ENCODE assay signal across 8 cellular contexts in the genomic region with DNA sequence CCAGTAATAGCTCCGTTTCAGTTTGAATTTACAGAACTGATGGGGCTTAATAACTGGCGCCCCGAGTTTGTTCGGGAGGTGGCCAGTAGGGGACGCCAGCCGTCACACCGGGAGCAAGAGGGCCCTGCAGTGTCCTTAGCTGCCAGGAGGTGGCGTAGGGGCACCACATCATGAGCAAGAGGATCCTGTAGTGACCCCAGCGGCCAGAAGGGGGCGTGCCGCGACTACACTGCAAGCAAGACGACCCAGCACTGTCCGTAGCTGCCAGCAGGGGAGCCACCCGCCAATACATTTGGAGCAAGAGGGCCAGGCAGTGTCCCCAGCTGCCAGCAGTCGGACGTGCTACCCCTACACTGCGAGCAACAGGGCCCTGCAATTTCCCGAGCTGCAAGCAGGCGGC.
DNase-seq lines count a peak whose midpoint lies in the region; ATAC-seq, FAIRE-seq and TF ChIP-seq lines count a peak whose summit lies in the region.

No MANE protein-coding gene starts in this region.

- intact Hi-C loops in HepG2 (cut with micrococcal nuclease; ENCODE audit: unreplicated experiment), result no loop called here

- H3K9ac ChIP-seq in HepG2 (ENCODE audit: insufficient read depth, low read depth, low read length), result no peak overlapping the region

- CTCF ChIA-PET in HepG2 (lab: Yijun Ruan, JAX; ENCODE audit: low intra/inter-chr PET ratio, low total read pairs), result no interaction called here

- no peaks in the 10 kb centered on the region for H3K4me1 ChIP-seq in HepG2 (ENCODE audit: insufficient read depth, low read length)

- no peak for TF ChIP-seq POLR2A in HepG2 (IDR thresholded peaks at IDR 0.05; ENCODE audit: insufficient read depth in 1 of 2, low read depth in 2 of 2, low read length in 2 of 2)

- TF ChIP-seq CTCF in HepG2 (CRISPR knock-in tag; IDR thresholded peaks at IDR 0.05), result peak; percentile 82

- BruUV-seq in HepG2 (replicated peaks; lab: Mats Ljungman, UMichigan), result no TSS peak

- ATAC-seq in HepG2, result peak; percentile 81
- ATAC-seq in stimulated activated naive CD8-positive, alpha-beta T cell treated with anti-CD3 and anti-CD28 coated beads, Interleukin-15, Interleukin-2, amounts not matched to agents 100 U/mL and 50 U/mL, for 24 hours, result peak; percentile 52
- no peak for ATAC-seq in GM18870 (IDR thresholded peaks at IDR 0.05; ENCODE audit: unreplicated experiment)
- ATAC-seq in GM19035 (IDR thresholded peaks at IDR 0.05; ENCODE audit: unreplicated experiment), result no peak
- ATAC-seq in GM18907 (IDR thresholded peaks at IDR 0.05; ENCODE audit: unreplicated experiment), result no peak

- no peak; the same call in 1 of the 2 replicates for TF ChIP-seq RAD21 in HepG2 (CRISPR knock-in tag; IDR thresholded peaks at IDR 0.05)

- H3K79me2 ChIP-seq in HepG2 (ENCODE audit: insufficient read depth, low read length), result no peaks in the 10 kb centered on the region

- H3K36me3 ChIP-seq in HepG2 (replicated peaks in 1 of 2; ENCODE audit: control insufficient read depth in 1 of 2, insufficient read depth in 2 of 2, low read length in 2 of 2), result no peaks in the 10 kb centered on the region

- 56% methylated on average over 2 of the region's 20 CpGs for WGBS in HepG2 (ENCODE audit: low lambda C conversion rate)

- H3K27me3 ChIP-seq in HepG2 (ENCODE audit: control insufficient read depth in 1 of 2, insufficient read depth in 2 of 2, low read length in 2 of 2), result no peaks in the 10 kb centered on the region; a peak in 1 of 5 replicates

- TF ChIP-seq EP300 in HepG2 (IDR thresholded peaks at IDR 0.05; ENCODE audit: low read depth in 2 of 2, low read length in 2 of 2), result no peak
- TF ChIP-seq EP300 in HepG2 (CRISPR knock-in tag; IDR thresholded peaks at IDR 0.05; ENCODE audit: borderline replicate concordance), result no peak

- no peaks in the 10 kb centered on the region for H4K20me1 ChIP-seq in HepG2 (ENCODE audit: insufficient read depth, low read length)

- no peak overlapping the region for H2AFZ ChIP-seq in HepG2 (ENCODE audit: low read length)

- H3K27ac ChIP-seq in HepG2 (ENCODE audit: extremely low read length, insufficient read depth, low read length), result no peak overlapping the region

- peak; percentile 43 for DNase-seq in ELR (ENCODE audit: low read depth)
- peak; percentile 17 for DNase-seq in RPMI7951 (ENCODE audit: low read depth)
- DNase-seq in astrocyte of the hippocampus (ENCODE audit: low read depth, low spot score), result peak; percentile 54
- DNase-seq in HepG2 (ENCODE audit: low spot score), result peak; percentile 78
- peak; percentile 69 for DNase-seq in stimulated activated naive CD8-positive, alpha-beta T cell treated with anti-CD3 and anti-CD28 coated beads, Interleukin-15, Interleukin-2, amounts not matched to agents 100 U/mL and 50 U/mL, for 24 hours

- in situ Hi-C loops in HepG2 (cut with HindIII; ENCODE audit: extremely low pct_ligation_motif_present, low pct_unique_long_range_greater_than_20kb), result no loop called here

- no peak overlapping the region for H3K4me2 ChIP-seq in HepG2 (ENCODE audit: low read depth, low read length)

- H3K9me3 ChIP-seq in HepG2 (ENCODE audit: low read length), result peaks cover 6% of the 10 kb centered on the region

- POLR2A ChIA-PET in HepG2 (lab: Yijun Ruan, JAX), result no interaction called here

- no peak for FAIRE-seq in HepG2 (lab: Jason Lieb, UNC)

- no peak overlapping the region for H3K4me3 ChIP-seq in HepG2 (replicated peaks in 1 of 3; ENCODE audit: insufficient read depth in 1 of 3, low read depth in 2 of 3, low read length in 3 of 3)

TF ChIP-seq in HepG2, 621 proteins besides CTCF, POLR2A, EP300 and RAD21 (continues in another document):
- TF ChIP-seq, protein P1, sequence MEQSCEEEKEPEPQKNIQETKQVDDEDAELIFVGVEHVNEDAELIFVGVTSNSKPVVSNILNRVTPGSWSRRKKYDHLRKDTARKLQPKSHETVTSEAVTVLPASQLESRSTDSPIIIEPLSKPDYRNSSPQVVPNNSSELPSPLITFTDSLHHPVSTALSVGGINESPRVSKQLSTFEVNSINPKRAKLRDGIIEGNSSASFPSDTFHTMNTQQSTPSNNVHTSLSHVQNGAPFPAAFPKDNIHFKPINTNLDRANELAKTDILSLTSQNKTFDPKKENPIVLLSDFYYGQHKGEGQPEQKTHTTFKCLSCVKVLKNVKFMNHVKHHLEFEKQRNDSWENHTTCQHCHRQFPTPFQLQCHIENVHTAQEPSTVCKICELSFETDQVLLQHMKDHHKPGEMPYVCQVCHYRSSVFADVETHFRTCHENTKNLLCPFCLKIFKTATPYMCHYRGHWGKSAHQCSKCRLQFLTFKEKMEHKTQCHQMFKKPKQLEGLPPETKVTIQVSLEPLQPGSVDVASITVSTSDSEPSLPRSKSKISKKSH (CRISPR knock-in tag; IDR thresholded peaks at IDR 0.05; ENCODE audit: borderline replicate concordance), result 0 out of 2 replicates have a peak, but pooled peaks have one; percentile 25
- TF ChIP-seq, protein P2, sequence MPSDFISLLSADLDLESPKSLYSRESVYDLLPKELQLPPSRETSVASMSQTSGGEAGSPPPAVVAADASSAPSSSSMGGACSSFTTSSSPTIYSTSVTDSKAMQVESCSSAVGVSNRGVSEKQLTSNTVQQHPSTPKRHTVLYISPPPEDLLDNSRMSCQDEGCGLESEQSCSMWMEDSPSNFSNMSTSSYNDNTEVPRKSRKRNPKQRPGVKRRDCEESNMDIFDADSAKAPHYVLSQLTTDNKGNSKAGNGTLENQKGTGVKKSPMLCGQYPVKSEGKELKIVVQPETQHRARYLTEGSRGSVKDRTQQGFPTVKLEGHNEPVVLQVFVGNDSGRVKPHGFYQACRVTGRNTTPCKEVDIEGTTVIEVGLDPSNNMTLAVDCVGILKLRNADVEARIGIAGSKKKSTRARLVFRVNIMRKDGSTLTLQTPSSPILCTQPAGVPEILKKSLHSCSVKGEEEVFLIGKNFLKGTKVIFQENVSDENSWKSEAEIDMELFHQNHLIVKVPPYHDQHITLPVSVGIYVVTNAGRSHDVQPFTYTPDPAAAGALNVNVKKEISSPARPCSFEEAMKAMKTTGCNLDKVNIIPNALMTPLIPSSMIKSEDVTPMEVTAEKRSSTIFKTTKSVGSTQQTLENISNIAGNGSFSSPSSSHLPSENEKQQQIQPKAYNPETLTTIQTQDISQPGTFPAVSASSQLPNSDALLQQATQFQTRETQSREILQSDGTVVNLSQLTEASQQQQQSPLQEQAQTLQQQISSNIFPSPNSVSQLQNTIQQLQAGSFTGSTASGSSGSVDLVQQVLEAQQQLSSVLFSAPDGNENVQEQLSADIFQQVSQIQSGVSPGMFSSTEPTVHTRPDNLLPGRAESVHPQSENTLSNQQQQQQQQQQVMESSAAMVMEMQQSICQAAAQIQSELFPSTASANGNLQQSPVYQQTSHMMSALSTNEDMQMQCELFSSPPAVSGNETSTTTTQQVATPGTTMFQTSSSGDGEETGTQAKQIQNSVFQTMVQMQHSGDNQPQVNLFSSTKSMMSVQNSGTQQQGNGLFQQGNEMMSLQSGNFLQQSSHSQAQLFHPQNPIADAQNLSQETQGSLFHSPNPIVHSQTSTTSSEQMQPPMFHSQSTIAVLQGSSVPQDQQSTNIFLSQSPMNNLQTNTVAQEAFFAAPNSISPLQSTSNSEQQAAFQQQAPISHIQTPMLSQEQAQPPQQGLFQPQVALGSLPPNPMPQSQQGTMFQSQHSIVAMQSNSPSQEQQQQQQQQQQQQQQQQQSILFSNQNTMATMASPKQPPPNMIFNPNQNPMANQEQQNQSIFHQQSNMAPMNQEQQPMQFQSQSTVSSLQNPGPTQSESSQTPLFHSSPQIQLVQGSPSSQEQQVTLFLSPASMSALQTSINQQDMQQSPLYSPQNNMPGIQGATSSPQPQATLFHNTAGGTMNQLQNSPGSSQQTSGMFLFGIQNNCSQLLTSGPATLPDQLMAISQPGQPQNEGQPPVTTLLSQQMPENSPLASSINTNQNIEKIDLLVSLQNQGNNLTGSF (CRISPR knock-in tag; IDR thresholded peaks at IDR 0.05), result no peak
- peak; percentile 64; the same call in 1 of the 2 replicates for TF ChIP-seq SETDB1 (CRISPR knock-in tag; IDR thresholded peaks at IDR 0.05; ENCODE audit: borderline replicate concordance)
- no peak for TF ChIP-seq YY1 (IDR thresholded peaks at IDR 0.05; ENCODE audit: insufficient read depth, insufficient replicate concordance, low read depth, low read length)
- no peak for TF ChIP-seq KDM3A (CRISPR knock-in tag; IDR thresholded peaks at IDR 0.05; ENCODE audit: low read depth)
- peak; percentile 32 for TF ChIP-seq XRCC5 (optimal IDR thresholded peaks at IDR 0.05; ENCODE audit: low read length)
- TF ChIP-seq, protein P3, sequence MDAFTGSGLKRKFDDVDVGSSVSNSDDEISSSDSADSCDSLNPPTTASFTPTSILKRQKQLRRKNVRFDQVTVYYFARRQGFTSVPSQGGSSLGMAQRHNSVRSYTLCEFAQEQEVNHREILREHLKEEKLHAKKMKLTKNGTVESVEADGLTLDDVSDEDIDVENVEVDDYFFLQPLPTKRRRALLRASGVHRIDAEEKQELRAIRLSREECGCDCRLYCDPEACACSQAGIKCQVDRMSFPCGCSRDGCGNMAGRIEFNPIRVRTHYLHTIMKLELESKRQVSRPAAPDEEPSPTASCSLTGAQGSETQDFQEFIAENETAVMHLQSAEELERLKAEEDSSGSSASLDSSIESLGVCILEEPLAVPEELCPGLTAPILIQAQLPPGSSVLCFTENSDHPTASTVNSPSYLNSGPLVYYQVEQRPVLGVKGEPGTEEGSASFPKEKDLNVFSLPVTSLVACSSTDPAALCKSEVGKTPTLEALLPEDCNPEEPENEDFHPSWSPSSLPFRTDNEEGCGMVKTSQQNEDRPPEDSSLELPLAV (CRISPR knock-in tag; conservative IDR thresholded peaks at IDR 0.05; ENCODE audit: low read depth), result no peak
- peak; percentile 30 for TF ChIP-seq HNRNPLL (IDR thresholded peaks at IDR 0.05; ENCODE audit: low read depth, low read length, poor library complexity, severe bottlenecking)
- TF ChIP-seq RFXAP (CRISPR knock-in tag; IDR thresholded peaks at IDR 0.05; ENCODE audit: borderline replicate concordance), result no peak

Comparison
In these comparisons a context has a peak if more than half of its experiments do, and no peak if none do; other contexts are left out.
1. DNase-seq: peak in every context shown above with its lines; median percentile 78 in HepG2; 69 in stimulated activated naive CD8-positive, alpha-beta T cell treated with anti-CD3 and anti-CD28 coated beads, Interleukin-15, Interleukin-2, amounts not matched to agents 100 U/mL and 50 U/mL, for 24 hours; 54 in astrocyte of the hippocampus; 43 in ELR; 17 in RPMI7951.
2. ATAC-seq: peak in HepG2 (single experiment) and stimulated activated naive CD8-positive, alpha-beta T cell treated with anti-CD3 and anti-CD28 coated beads, Interleukin-15, Interleukin-2, amounts not matched to agents 100 U/mL and 50 U/mL, for 24 hours (single experiment); none in GM18870 (single experiment), GM19035 (single experiment) and GM18907 (single experiment).